ENCODE assay signal across 34 cellular contexts in the genomic region with DNA sequence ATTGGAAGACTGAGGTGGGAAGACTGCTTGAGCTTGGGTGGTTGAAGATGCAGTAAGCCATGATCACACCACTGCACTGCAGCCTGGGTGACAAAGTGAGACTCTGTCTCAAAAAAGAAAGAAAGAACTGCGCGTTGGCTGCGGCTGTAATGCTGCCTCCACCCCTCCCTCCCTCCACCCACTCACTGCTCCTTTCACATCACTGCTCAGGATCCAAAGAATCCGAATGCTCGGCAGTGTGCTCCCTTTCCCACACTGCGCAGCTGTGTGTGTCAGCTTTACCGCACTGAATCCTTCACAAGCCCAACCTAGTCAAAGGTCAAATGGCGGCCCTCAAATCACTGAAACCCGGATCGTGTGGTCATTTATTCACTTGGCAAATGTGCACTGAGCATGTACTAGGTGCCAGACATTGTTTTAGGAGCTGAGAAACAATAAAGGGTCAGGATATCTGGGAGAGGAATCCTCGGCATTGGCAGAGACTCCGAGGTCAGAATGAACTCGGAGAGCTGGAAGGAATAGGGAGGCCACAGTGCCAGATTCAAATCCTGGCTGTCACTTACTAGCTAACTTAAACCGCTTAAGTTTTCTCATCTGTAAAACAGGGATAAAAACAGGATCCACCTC. TPM values are rescaled to one million over a fixed set of nuclear protein-coding genes. Genes with fewer than 3 reads are reported as not detected.
A peak's percentile ranks its signal among the peaks of the same experiment; 100 is the strongest.
DNase-seq lines count a peak whose midpoint lies in the region; ATAC-seq and TF ChIP-seq lines count a peak whose summit lies in the region.
"Had no signal": no experiment of that assay in that cellular context is flagged by ENCODE, and none has a peak within 500 bp of the region (broad histone marks: within the 10 kb centered on the region; RNA-seq: fewer than 3 reads in every experiment).

No MANE protein-coding gene starts in this region.

- no peaks in the 10 kb centered on the region for H3K27me3 Mint-ChIP-seq in T-helper 17 cell
- H3K27me3 Mint-ChIP-seq in progenitor cell of endocrine pancreas = no peaks in the 10 kb centered on the region
- H3K27me3 Mint-ChIP-seq: activated CD8-positive, alpha-beta memory T cell treated with anti-CD3 and anti-CD28 coated beads, Interleukin-2, amount 10 ng/mL, durations not matched to agents 7 days and 5 days; activated naive CD4-positive, alpha-beta T cell treated with anti-CD3 and anti-CD28 coated beads, Interleukin-2, amount 10 ng/mL, durations not matched to agents 7 days and 5 days had no signal

- no peaks in the 10 kb centered on the region for H3K9me3 Mint-ChIP-seq in progenitor cell of endocrine pancreas (ENCODE audit: low read depth)
- H3K9me3 Mint-ChIP-seq: activated naive CD4-positive, alpha-beta T cell treated with anti-CD3 and anti-CD28 coated beads, Interleukin-2, amount 10 ng/mL, durations not matched to agents 7 days and 5 days; activated T-cell treated with anti-CD3 and anti-CD28 coated beads, Interleukin-2, amount 50 U/mL, for 72 hours had no signal

- H3K27me3 ChIP-seq in ACC112 (ENCODE audit: insufficient read depth, low read length) (no peaks in the 10 kb centered on the region), ovary (no peaks in the 10 kb centered on the region)
- H3K27me3 ChIP-seq: BE2C, heart left ventricle had no signal

- TF ChIP-seq CTCF in fibroblast of the aortic adventitia (IDR thresholded peaks at IDR 0.05; ENCODE audit: insufficient read depth, low read length) = no peak
- no peak for TF ChIP-seq CTCF in progenitor cell of endocrine pancreas (IDR thresholded peaks at IDR 0.05; ENCODE audit: unreplicated experiment)
- TF ChIP-seq CTCF in ovary (IDR thresholded peaks at IDR 0.05) = no peak

- peaks cover 2% of the 10 kb centered on the region for H3K36me3 Mint-ChIP-seq in T-helper 17 cell (ENCODE audit: low read depth)
- H3K36me3 Mint-ChIP-seq in progenitor cell of endocrine pancreas (ENCODE audit: insufficient read depth) = peaks cover 9% of the 10 kb centered on the region

- H3K9me3 ChIP-seq in T-helper 17 cell (ENCODE audit: control insufficient read depth, low read length, poor library complexity, severe bottlenecking) (no peaks in the 10 kb centered on the region), ovary (no peaks in the 10 kb centered on the region)
- H3K9me3 ChIP-seq: BE2C, heart left ventricle, psoas muscle, thoracic aorta had no signal

- peaks cover 9% of the 10 kb centered on the region for H3K4me1 Mint-ChIP-seq in T-helper 17 cell
- H3K4me1 Mint-ChIP-seq in progenitor cell of endocrine pancreas (ENCODE audit: low read depth) = peaks cover 5% of the 10 kb centered on the region

- no peak for TF ChIP-seq EP300 in ovary (IDR thresholded peaks at IDR 0.05)

- peak overlapping the region; percentile 21 for H3K4me3 Mint-ChIP-seq in T-helper 17 cell
- no peak overlapping the region for H3K4me3 Mint-ChIP-seq in progenitor cell of endocrine pancreas (ENCODE audit: low read depth)
- H3K4me3 Mint-ChIP-seq: activated CD8-positive, alpha-beta memory T cell treated with anti-CD3 and anti-CD28 coated beads, Interleukin-2, amount 10 ng/mL, durations not matched to agents 7 days and 5 days; activated naive CD4-positive, alpha-beta T cell treated with anti-CD3 and anti-CD28 coated beads, Interleukin-2, amount 10 ng/mL, durations not matched to agents 7 days and 5 days; activated T-cell treated with anti-CD3 and anti-CD28 coated beads, Interleukin-2, amount 50 U/mL, for 72 hours had no signal

- H3K79me2 ChIP-seq in ACC112 (ENCODE audit: control insufficient read depth, insufficient read depth, low read length, unreplicated experiment) = peaks cover 58% of the 10 kb centered on the region

- no peak for ATAC-seq in T-helper 17 cell
- no peak for ATAC-seq in GM18870 (IDR thresholded peaks at IDR 0.05; ENCODE audit: unreplicated experiment)
- ATAC-seq: activated CD4-positive, CD25-positive, alpha-beta regulatory T cell treated with anti-CD3 and anti-CD28 coated beads, Interleukin-2, amount 50 U/mL, for 24 hours; activated CD8-positive, alpha-beta memory T cell treated with anti-CD3 and anti-CD28 coated beads, Interleukin-2, amount 10 ng/mL, durations not matched to agents 7 days and 5 days; activated T-cell treated with anti-CD3 and anti-CD28 coated beads, Interleukin-2, amount 50 U/mL, for 72 hours; left ventricle myocardium superior; psoas muscle had no signal

- peaks cover 4% of the 10 kb centered on the region for H3K4me1 ChIP-seq in ACC112 (ENCODE audit: control insufficient read depth, insufficient read depth, low read length, unreplicated experiment)
- H3K4me1 ChIP-seq in ovary (ENCODE audit: insufficient read depth) = peaks cover 8% of the 10 kb centered on the region
- H3K4me1 ChIP-seq: BE2C had no signal

- H3K27ac ChIP-seq in ACC112 (ENCODE audit: low read depth, low read length) (0 out of 2 replicates have a peak overlapping the region, but pooled peaks have one; percentile 13), ovary (no peak overlapping the region)
- H3K27ac ChIP-seq: epithelial cell of prostate, HL-60, psoas muscle, SK-N-MC, thoracic aorta had no signal

- H3K4me3 ChIP-seq in ACC112 (ENCODE audit: low read depth, low read length) = no peak overlapping the region
- H3K4me3 ChIP-seq in fibroblast of the aortic adventitia (ENCODE audit: low read depth, low read length) = no peak overlapping the region
- H3K4me3 ChIP-seq in ovary = no peak overlapping the region
- H3K4me3 ChIP-seq: heart left ventricle, psoas muscle, SK-N-MC, thoracic aorta had no signal

- H3K36me3 ChIP-seq in ACC112 (ENCODE audit: insufficient read depth, low read length) (peaks cover 23% of the 10 kb centered on the region), ovary (no peaks in the 10 kb centered on the region)

- TF ChIP-seq POLR2A in ovary (IDR thresholded peaks at IDR 0.05) = no peak

- WGBS in ovary, 3 donors = 45 to 55% (median 52%) methylated on average over 14 of the region's 14 CpGs

- intact Hi-C loops in ovary (cut with DNase I) = loop anchor here in 1 of 4 donors (10.0 kb wide), 1 partner anchor 342 kb away; no protein-coding TSS in a partner anchor

- no peak overlapping the region for H2AFZ ChIP-seq in ACC112 (ENCODE audit: low read length, unreplicated experiment)

- H3K27ac Mint-ChIP-seq in T-helper 17 cell = no peak overlapping the region
- peak overlapping the region; percentile 10 for H3K27ac Mint-ChIP-seq in progenitor cell of endocrine pancreas
- H3K27ac Mint-ChIP-seq: activated CD8-positive, alpha-beta memory T cell treated with anti-CD3 and anti-CD28 coated beads, Interleukin-2, amount 10 ng/mL, durations not matched to agents 7 days and 5 days; activated naive CD4-positive, alpha-beta T cell treated with anti-CD3 and anti-CD28 coated beads, Interleukin-2, amount 10 ng/mL, durations not matched to agents 7 days and 5 days; activated T-cell treated with anti-CD3 and anti-CD28 coated beads, Interleukin-2, amount 50 U/mL, for 72 hours had no signal

- DNase-seq in T-helper 17 cell (no peak), fibroblast of the aortic adventitia (ENCODE audit: low read depth) (peak; percentile 58), progenitor cell of endocrine pancreas (ENCODE audit: low spot score, unreplicated experiment) (no peak), DMS114 treated with DMSO at 0.1 percent for 48 hours (lab: John Stamatoyannopoulos, UW; ENCODE audit: unreplicated experiment) (no peak), ovary (no peak), NCI-H1694 treated with DMSO at 0.1 percent for 48 hours (lab: John Stamatoyannopoulos, UW) (no peak)
- DNase-seq: activated CD4-positive, alpha-beta T cell treated with anti-CD3 and anti-CD28 coated beads, Interleukin-2, amount 50 U/mL, for 4 hours; activated CD8-positive, alpha-beta memory T cell treated with anti-CD3 and anti-CD28 coated beads, Interleukin-2, amount 10 ng/mL, durations not matched to agents 7 days and 5 days; activated naive CD4-positive, alpha-beta T cell treated with anti-CD3 and anti-CD28 coated beads, Interleukin-2, amount 10 ng/mL, durations not matched to agents 7 days and 5 days; activated T-cell treated with anti-CD3 and anti-CD28 coated beads, Interleukin-2, amount 50 U/mL, for 72 hours; BE2C; DMS153; heart left ventricle; KG1; left ventricle myocardium superior; NCI-H1105; NCI-H187 treated with DMSO at 0.1 percent for 48 hours; NCI-H526 treated with DMSO at 0.1 percent for 48 hours; NK-92 treated with Interleukin-12 subunit alpha and Interleukin-12 subunit beta, amount 100 ng/mL, for 24 hours; psoas muscle; stimulated activated naive CD4-positive, alpha-beta T cell had no signal

RNA-seq across cellular contexts. Expression of gene TDRD9, which starts 11.5 kb away (rescaled TPM):
- total RNA-seq in T-helper 17 cell = 1 to 10 TPM in 1 of 2 donors, not detected in 1; 1.0 TPM
- total RNA-seq in fibroblast of the aortic adventitia (ENCODE audit: low replicate concordance) = 0.45 and 4.5 TPM in 2 replicates
- not detected in 2 replicates for total RNA-seq in progenitor cell of endocrine pancreas
- total RNA-seq in ovary = 1 to 10 TPM in 2 of 7 donors, under 1 TPM in 5; 0.45 to 5.1 (median 0.83) TPM
- polyA plus RNA-seq in ovary = 1 to 10 TPM in 1 of 2 donors, under 1 TPM in 1; 0.23 to 1.1 TPM
- total RNA-seq: A673; T-helper 1 cell treated with Interleukin-12 subunit alpha and Interleukin-12 subunit beta and Interleukin-4 antibody, amounts not matched to agents 30 ng/mL and 1 ng/mL, for 36 hours had no signal

RNA-seq across cellular contexts. Expression of gene RD3L, which starts 25.6 kb away (rescaled TPM):
- under 1 TPM in 1 of 2 donors, not detected in 1; 0.86 TPM for total RNA-seq in T-helper 17 cell
- not detected in 2 replicates for total RNA-seq in fibroblast of the aortic adventitia (ENCODE audit: low replicate concordance)
- total RNA-seq in progenitor cell of endocrine pancreas = not detected in 2 replicates
- not detected for total RNA-seq in ovary
- not detected for polyA plus RNA-seq in ovary
- total RNA-seq: A673; activated CD8-positive, alpha-beta memory T cell treated with anti-CD3 and anti-CD28 coated beads, Interleukin-2, amount 10 ng/mL, durations not matched to agents 7 days and 5 days; activated T-cell treated with anti-CD3 and anti-CD28 coated beads, Interleukin-2, amount 50 U/mL, for 72 hours; bronchial epithelial cell; MCF 10A; mesenteric fat pad; psoas muscle; T-helper 1 cell treated with Interleukin-12 subunit alpha and Interleukin-12 subunit beta and Interleukin-4 antibody, amounts not matched to agents 30 ng/mL and 1 ng/mL, for 36 hours; thoracic aorta had no signal
- polyA plus RNA-seq: keratinocyte, psoas muscle had no signal
